In the genomic region with DNA sequence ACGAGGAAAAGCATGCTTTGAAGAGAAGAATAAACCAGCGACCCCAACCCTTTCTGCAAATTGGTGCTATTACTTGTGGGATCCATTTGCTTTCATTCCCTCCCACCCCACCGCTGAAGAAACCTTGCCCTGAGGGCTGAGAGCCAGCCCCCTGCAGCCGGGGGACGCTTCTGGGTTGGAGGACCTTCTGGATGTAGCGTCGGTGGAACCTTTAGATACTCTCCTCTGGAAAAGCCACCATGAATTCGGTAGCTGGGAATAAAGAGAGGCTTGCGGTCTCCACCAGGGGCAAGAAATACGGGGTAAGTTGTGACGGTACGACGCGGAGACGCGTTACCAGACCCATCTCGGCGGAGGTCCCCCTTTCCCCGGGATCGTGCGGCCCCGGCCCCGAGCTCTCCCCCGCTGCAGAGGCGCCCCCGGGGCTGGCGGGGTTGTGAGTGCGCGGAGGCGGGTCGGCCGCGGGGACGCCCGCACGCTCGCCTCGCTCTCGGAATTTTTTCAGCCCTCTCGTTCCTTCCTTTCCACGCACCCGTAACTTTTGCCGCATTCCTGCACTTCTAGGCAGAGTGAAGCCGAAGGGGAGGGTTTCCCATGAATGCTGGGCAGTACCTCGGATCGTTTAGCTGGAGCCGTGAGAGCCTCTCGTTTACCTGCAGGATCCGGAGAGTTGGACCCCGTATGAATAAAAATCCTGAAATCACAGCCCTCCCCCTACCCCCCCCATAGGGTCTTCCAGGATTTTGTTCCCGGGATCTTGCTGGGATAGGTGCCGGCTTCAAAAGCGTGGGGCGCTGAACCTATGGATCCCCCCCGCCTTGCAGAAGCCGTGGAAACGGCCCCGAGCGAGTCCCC, we compare ENCODE assay signal across 1 cellular context.
TF ChIP-seq lines count a peak whose summit lies in the region.

No MANE protein-coding gene starts in this region.

TF ChIP-seq in H1, 55 proteins besides CTCF, POLR2A, EP300 and RAD21:
- TF ChIP-seq EZH2 (IDR thresholded peaks at IDR 0.05; ENCODE audit: low read depth, low read length, severe bottlenecking) (peak; percentile 87), TAF1 (IDR thresholded peaks at IDR 0.05; ENCODE audit: low read depth, low read length) (no peak), TCF12 (IDR thresholded peaks at IDR 0.05; ENCODE audit: low read depth, low read length) (0 out of 2 replicates have a peak, but pooled peaks have one; percentile 11), HDAC2 (IDR thresholded peaks at IDR 0.05; ENCODE audit: borderline replicate concordance in 1 of 2, low read depth in 2 of 2, low read length in 2 of 2) (0 out of 4 replicates have a peak, but pooled peaks of 1 of the 2 experiments have one; percentile 8), SP2 (IDR thresholded peaks at IDR 0.05; ENCODE audit: low read length) (no peak), TEAD4 (IDR thresholded peaks at IDR 0.05; ENCODE audit: low read depth, low read length) (peak; percentile 66), RNF2 (IDR thresholded peaks at IDR 0.05; ENCODE audit: borderline replicate concordance, low read depth, low read length, missing control alignments, poor library complexity, severe bottlenecking) (peak; percentile 45), KDM4A (IDR thresholded peaks at IDR 0.05; ENCODE audit: low read depth, low read length, severe bottlenecking) (peak; percentile 3), SUZ12 (IDR thresholded peaks at IDR 0.05; ENCODE audit: low read length) (peak; percentile 89)
